Comparison of ENCODE assay signal across 16 cellular contexts in the genomic region with DNA sequence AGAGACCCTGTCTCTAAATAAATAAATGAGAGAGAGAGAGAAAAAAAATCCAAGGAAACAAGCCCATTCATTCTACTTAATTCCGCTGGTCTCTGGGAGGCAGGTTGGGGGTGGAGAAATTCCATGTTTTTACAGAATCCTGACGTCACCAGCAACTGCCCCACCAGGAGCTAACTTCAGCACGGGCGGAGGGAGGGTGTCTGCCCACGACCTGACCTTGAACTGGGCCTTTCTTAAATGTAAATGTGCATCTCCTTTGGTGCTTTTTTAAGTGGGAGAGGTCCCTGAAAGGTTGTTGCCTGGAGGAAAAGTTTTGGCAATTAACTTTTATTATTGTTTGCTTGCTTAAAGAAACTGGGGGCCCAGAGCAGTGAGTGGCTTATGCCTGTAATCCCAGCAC. TPM values are rescaled to one million over a fixed set of nuclear protein-coding genes. Genes with fewer than 3 reads are reported as not detected.
DNase-seq lines count a peak whose midpoint lies in the region; ATAC-seq, FAIRE-seq and TF ChIP-seq lines count a peak whose summit lies in the region.
"Had no signal": no experiment of that assay in that cellular context is flagged by ENCODE, and none has a peak within 500 bp of the region (broad histone marks: within the 10 kb centered on the region; RNA-seq: fewer than 3 reads in every experiment).

No MANE protein-coding gene starts in this region.

- intact Hi-C loops in left colon (cut with DNase I, micrococcal nuclease) (no loop called here), posterior vena cava (cut with DNase I) (loop anchor here in 1 of 2 donors (5.0 kb wide), 1 partner anchor 37 kb away; no protein-coding TSS in a partner anchor)

- DNase-seq in A172 (ENCODE audit: low spot score) (peak; percentile 82), Daoy (ENCODE audit: low read depth) (peak; percentile 60), SJSA1 (ENCODE audit: low read depth in 1 of 2, low spot score in 2 of 2) (peak; percentile 83 to 87), iris pigment epithelial cell (ENCODE audit: low read depth) (peak; percentile 67), left colon (no peak), D721Med (ENCODE audit: insufficient read length, low spot score) (no peak), posterior vena cava (ENCODE audit: low spot score) (no peak), COLO668 (lab: John Stamatoyannopoulos, UW; ENCODE audit: unreplicated experiment) (no peak)
- DNase-seq: activated gamma-delta T cell treated with Interleukin-2 at 50 U/mL for 16 hours, DND-41, foreskin fibroblast, MM.1S, NCI-H2081 treated with DMSO at 0.1 percent for 48 hours, NCI-H748 treated with DMSO at 0.1 percent for 48 hours, SHP77 treated with DMSO at 0.1 percent for 48 hours had no signal

- H3K27ac ChIP-seq in SJSA1 = peak overlapping the region; percentile 97

- peaks cover 72% of the 10 kb centered on the region for H3K4me1 ChIP-seq in SJSA1 (replicated peaks)
- H3K4me1 ChIP-seq: breast epithelium had no signal

- H3K36me3 ChIP-seq in SJSA1 = no peaks in the 10 kb centered on the region
- H3K36me3 ChIP-seq: breast epithelium had no signal

- no peaks in the 10 kb centered on the region for H3K27me3 ChIP-seq in SJSA1 (replicated peaks)
- H3K27me3 ChIP-seq: breast epithelium had no signal

- no peaks in the 10 kb centered on the region for H3K9me3 ChIP-seq in SJSA1 (replicated peaks)
- H3K9me3 ChIP-seq: breast epithelium had no signal

- no peak overlapping the region for H3K4me3 ChIP-seq in SJSA1
- H3K4me3 ChIP-seq: breast epithelium had no signal

- no peak for ATAC-seq in left colon

- TF ChIP-seq CTCF in D721Med (IDR thresholded peaks at IDR 0.05; ENCODE audit: insufficient read depth, missing control alignments) = no peak

- no peak for FAIRE-seq in D721Med (lab: Jason Lieb, UNC)

RNA-seq across cellular contexts. Expression of a gene that starts 15.5 kb away (rescaled TPM):
- 3.4 and 10.2 TPM in 2 replicates for total RNA-seq in A172 (2014; rRNA removed; shearing (Covaris generic))
- total RNA-seq in Daoy (2014; rRNA removed; shearing (Covaris generic)) = 0.33 and 1.9 TPM in 2 replicates
- total RNA-seq in SJSA1 (2014; rRNA removed; shearing (Covaris generic)) = 12.6 and 15.2 TPM in 2 replicates
- total RNA-seq in left colon (10 to 100 TPM; 28.2 to 29.4 TPM), posterior vena cava (100 to 1,000 TPM in 1 of 2 donors, 10 to 100 TPM in 1; 97.8 to 208 TPM)

Comparison
In these comparisons a context has a peak if more than half of its experiments do, and no peak if none do; other contexts are left out.
1. DNase-seq: peak in A172 (single experiment), Daoy (single experiment), SJSA1 (2 of 2) and iris pigment epithelial cell (single experiment); none in left colon (0 of 2), D721Med (single experiment), posterior vena cava (single experiment) and COLO668 (single experiment).